Comparison of ENCODE assay signal across 15 cellular contexts in the genomic region with DNA sequence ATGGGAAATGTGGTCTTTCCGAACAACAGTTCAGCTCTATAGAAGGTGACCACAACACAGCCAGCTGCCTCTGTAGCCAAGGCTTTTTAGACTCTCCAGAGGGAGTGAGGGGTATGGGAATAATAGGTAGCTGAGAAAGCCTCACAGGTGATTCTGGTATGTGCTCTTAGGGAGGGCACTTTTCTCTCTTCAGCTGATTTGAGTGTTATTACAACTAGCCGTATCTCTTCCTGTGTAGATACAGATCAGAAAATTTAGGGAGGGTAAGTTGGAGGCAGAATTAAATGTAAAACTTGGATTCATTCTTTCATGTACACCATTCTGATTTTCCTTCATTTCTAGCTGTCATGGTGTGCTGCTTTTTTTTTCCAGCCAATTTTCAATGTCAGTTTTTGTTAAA.
DNase-seq lines count a peak whose midpoint lies in the region; ATAC-seq and TF ChIP-seq lines count a peak whose summit lies in the region.
"Had no signal": no experiment of that assay in that cellular context is flagged by ENCODE, and none has a peak within 500 bp of the region (broad histone marks: within the 10 kb centered on the region; RNA-seq: fewer than 3 reads in every experiment).

No MANE protein-coding gene starts in this region.

- H3K27me3 ChIP-seq in endodermal cell (ENCODE audit: control insufficient read depth, insufficient read depth, low read length, poor library complexity, severe bottlenecking): no peaks in the 10 kb centered on the region
- H3K27me3 ChIP-seq: BLaER1 treated with 17β-estradiol and CSF1 and Interleukin-3, amounts not matched to agents 10 nM and 100 nM had no signal

- no peaks in the 10 kb centered on the region for H3K27me3 Mint-ChIP-seq in activated CD8-positive, alpha-beta T cell treated with anti-CD3 and anti-CD28 coated beads, Interleukin-2, amount 10 ng/mL, durations not matched to agents 7 days and 5 days (ENCODE audit: low read depth)
- no peaks in the 10 kb centered on the region for H3K27me3 Mint-ChIP-seq in activated CD8-positive, alpha-beta T cell treated with anti-CD3 and anti-CD28 coated beads for 36 hours
- H3K27me3 Mint-ChIP-seq in T-helper 17 cell (no peaks in the 10 kb centered on the region), endodermal cell (ENCODE audit: insufficient read depth) (no peaks in the 10 kb centered on the region)
- H3K27me3 Mint-ChIP-seq: B cell; CD8-positive, alpha-beta memory T cell had no signal

- no peaks in the 10 kb centered on the region for H3K36me3 ChIP-seq in endodermal cell (ENCODE audit: control insufficient read depth, insufficient read depth, low read length)
- H3K36me3 ChIP-seq: BLaER1 treated with 17β-estradiol and CSF1 and Interleukin-3, amounts not matched to agents 10 nM and 100 nM; HAP-1 had no signal

- no peak for DNase-seq in activated CD8-positive, alpha-beta T cell treated with anti-CD3 and anti-CD28 coated beads, Interleukin-2, amount 10 ng/mL, durations not matched to agents 7 days and 5 days
- DNase-seq in activated CD8-positive, alpha-beta T cell treated with anti-CD3 and anti-CD28 coated beads for 36 hours: no peak
- DNase-seq in T-helper 17 cell (no peak), endodermal cell (no peak), retina (no peak), lower leg skin (ENCODE audit: low spot score in 2 of 2) (no peak)
- no peak for DNase-seq in activated naive CD4-positive, alpha-beta T cell treated with Interleukin-2 at 50 U/mL for 16 hours
- DNase-seq: CD8-positive, alpha-beta memory T cell; COR-L47; GDM1; GM23248 had no signal

- no peaks in the 10 kb centered on the region for H3K36me3 Mint-ChIP-seq in activated CD8-positive, alpha-beta T cell treated with anti-CD3 and anti-CD28 coated beads, Interleukin-2, amount 10 ng/mL, durations not matched to agents 7 days and 5 days (ENCODE audit: low read depth)
- no peaks in the 10 kb centered on the region for H3K36me3 Mint-ChIP-seq in activated CD8-positive, alpha-beta T cell treated with anti-CD3 and anti-CD28 coated beads for 36 hours (ENCODE audit: low read depth)
- H3K36me3 Mint-ChIP-seq in T-helper 17 cell (ENCODE audit: low read depth): no peaks in the 10 kb centered on the region
- peaks cover 26% of the 10 kb centered on the region for H3K36me3 Mint-ChIP-seq in endodermal cell (ENCODE audit: low read depth)
- H3K36me3 Mint-ChIP-seq: CD8-positive, alpha-beta memory T cell had no signal

- peaks cover 8% of the 10 kb centered on the region for H3K4me1 ChIP-seq in endodermal cell (ENCODE audit: control insufficient read depth, insufficient read depth, low read length)

- H3K4me3 Mint-ChIP-seq in activated CD8-positive, alpha-beta T cell treated with anti-CD3 and anti-CD28 coated beads, Interleukin-2, amount 10 ng/mL, durations not matched to agents 7 days and 5 days: no peak overlapping the region
- no peak overlapping the region for H3K4me3 Mint-ChIP-seq in activated CD8-positive, alpha-beta T cell treated with anti-CD3 and anti-CD28 coated beads for 36 hours
- H3K4me3 Mint-ChIP-seq in T-helper 17 cell (no peak overlapping the region), endodermal cell (no peak overlapping the region)
- H3K4me3 Mint-ChIP-seq: B cell had no signal

- H3K4me3 ChIP-seq in endodermal cell (ENCODE audit: low read length): peak overlapping the region; percentile 47
- no peak overlapping the region for H3K4me3 ChIP-seq in lower leg skin (ENCODE audit: low read depth, poor library complexity, severe bottlenecking)
- H3K4me3 ChIP-seq: BLaER1 treated with 17β-estradiol and CSF1 and Interleukin-3, amounts not matched to agents 10 nM and 100 nM; GM23248; HAP-1 had no signal

- CTCF ChIA-PET in activated CD8-positive, alpha-beta T cell treated with anti-CD3 and anti-CD28 coated beads, Interleukin-2, amount 10 ng/mL, durations not matched to agents 7 days and 5 days (lab: Charles Lee): no interaction called here
- CTCF ChIA-PET in activated CD8-positive, alpha-beta T cell treated with anti-CD3 and anti-CD28 coated beads for 36 hours (lab: Charles Lee): no interaction called here

- 88% methylated on average over 1 to 2 of the region's 2 CpGs for WGBS in endodermal cell (ENCODE audit: insufficient coverage in 1 of 2, insufficient read length in 1 of 2), 2 experiments
- 72 to 77% methylated on average over 2 of the region's 2 CpGs for WGBS in lower leg skin, 2 donors

- no peak for ATAC-seq in activated CD8-positive, alpha-beta T cell treated with anti-CD3 and anti-CD28 coated beads, Interleukin-2, amount 10 ng/mL, durations not matched to agents 7 days and 5 days
- ATAC-seq in activated CD8-positive, alpha-beta T cell treated with anti-CD3 and anti-CD28 coated beads for 36 hours: no peak
- peak; percentile 25 for ATAC-seq in T-helper 17 cell
- ATAC-seq: HepG2 had no signal

- H3K9me3 ChIP-seq in T-helper 17 cell (ENCODE audit: control insufficient read depth, low read length, poor library complexity, severe bottlenecking) (no peaks in the 10 kb centered on the region), endodermal cell (ENCODE audit: control insufficient read depth, low read length) (peaks cover 34% of the 10 kb centered on the region)
- H3K9me3 ChIP-seq: HAP-1 had no signal

- H3K27ac Mint-ChIP-seq in activated CD8-positive, alpha-beta T cell treated with anti-CD3 and anti-CD28 coated beads, Interleukin-2, amount 10 ng/mL, durations not matched to agents 7 days and 5 days: peak overlapping the region; percentile 36
- no peak overlapping the region for H3K27ac Mint-ChIP-seq in activated CD8-positive, alpha-beta T cell treated with anti-CD3 and anti-CD28 coated beads for 36 hours
- H3K27ac Mint-ChIP-seq in T-helper 17 cell: no peak overlapping the region
- H3K27ac Mint-ChIP-seq in endodermal cell: peak overlapping the region; percentile 27
- H3K27ac Mint-ChIP-seq: B cell had no signal

- TF ChIP-seq CTCF in activated CD8-positive, alpha-beta T cell treated with anti-CD3 and anti-CD28 coated beads for 36 hours (IDR thresholded peaks at IDR 0.05): no peak
- no peak for TF ChIP-seq CTCF in endodermal cell (conservative IDR thresholded peaks at IDR 0.05)
- no peak for TF ChIP-seq CTCF in lower leg skin (IDR thresholded peaks at IDR 0.05)

- no peaks in the 10 kb centered on the region for H3K9me3 Mint-ChIP-seq in activated CD8-positive, alpha-beta T cell treated with anti-CD3 and anti-CD28 coated beads, Interleukin-2, amount 10 ng/mL, durations not matched to agents 7 days and 5 days (ENCODE audit: insufficient read depth)
- peaks cover 8% of the 10 kb centered on the region for H3K9me3 Mint-ChIP-seq in activated CD8-positive, alpha-beta T cell treated with anti-CD3 and anti-CD28 coated beads for 36 hours
- H3K9me3 Mint-ChIP-seq in endodermal cell: peaks cover 29% of the 10 kb centered on the region

- peaks cover 11% of the 10 kb centered on the region for H3K4me1 Mint-ChIP-seq in activated CD8-positive, alpha-beta T cell treated with anti-CD3 and anti-CD28 coated beads, Interleukin-2, amount 10 ng/mL, durations not matched to agents 7 days and 5 days (ENCODE audit: low read depth)
- peaks cover 3% of the 10 kb centered on the region for H3K4me1 Mint-ChIP-seq in activated CD8-positive, alpha-beta T cell treated with anti-CD3 and anti-CD28 coated beads for 36 hours (ENCODE audit: low read depth)
- H3K4me1 Mint-ChIP-seq in T-helper 17 cell (peaks cover 6% of the 10 kb centered on the region), endodermal cell (peaks cover 19% of the 10 kb centered on the region)
- H3K4me1 Mint-ChIP-seq: B cell had no signal

- no peak for TF ChIP-seq POLR2A in lower leg skin (IDR thresholded peaks at IDR 0.05)

- no peak overlapping the region for H3K27ac ChIP-seq in endodermal cell (ENCODE audit: low read depth, low read length)
- H3K27ac ChIP-seq: BLaER1 treated with 17β-estradiol and CSF1 and Interleukin-3, amounts not matched to agents 10 nM and 100 nM; GM23248 had no signal

- intact Hi-C loops in activated CD8-positive, alpha-beta T cell treated with anti-CD3 and anti-CD28 coated beads for 36 hours (cut with micrococcal nuclease): no loop called here
- intact Hi-C loops in lower leg skin (cut with DNase I; ENCODE audit: low total_unique reads): no loop called here

- no peak overlapping the region for H3K9ac ChIP-seq in endodermal cell (ENCODE audit: extremely low read depth, low read length, poor library complexity, severe bottlenecking)
- H3K9ac ChIP-seq: BLaER1 treated with 17β-estradiol and CSF1 and Interleukin-3, amounts not matched to agents 10 nM and 100 nM; GM23248 had no signal

- POLR2A ChIA-PET in activated CD8-positive, alpha-beta T cell treated with anti-CD3 and anti-CD28 coated beads, Interleukin-2, amount 10 ng/mL, durations not matched to agents 7 days and 5 days (lab: Charles Lee): no interaction called here
- POLR2A ChIA-PET in activated CD8-positive, alpha-beta T cell treated with anti-CD3 and anti-CD28 coated beads for 36 hours (lab: Charles Lee): no interaction called here

Comparison
In these comparisons a context has a peak if more than half of its experiments do, and no peak if none do; other contexts are left out.
1. H3K27ac Mint-ChIP-seq: peak in activated CD8-positive, alpha-beta T cell treated with anti-CD3 and anti-CD28 coated beads, Interleukin-2, amount 10 ng/mL, durations not matched to agents 7 days and 5 days (single experiment) and endodermal cell (single experiment); none in activated CD8-positive, alpha-beta T cell treated with anti-CD3 and anti-CD28 coated beads for 36 hours (single experiment) and T-helper 17 cell (single experiment).